8 cellular contexts compared by ENCODE assay signal in the genomic region with DNA sequence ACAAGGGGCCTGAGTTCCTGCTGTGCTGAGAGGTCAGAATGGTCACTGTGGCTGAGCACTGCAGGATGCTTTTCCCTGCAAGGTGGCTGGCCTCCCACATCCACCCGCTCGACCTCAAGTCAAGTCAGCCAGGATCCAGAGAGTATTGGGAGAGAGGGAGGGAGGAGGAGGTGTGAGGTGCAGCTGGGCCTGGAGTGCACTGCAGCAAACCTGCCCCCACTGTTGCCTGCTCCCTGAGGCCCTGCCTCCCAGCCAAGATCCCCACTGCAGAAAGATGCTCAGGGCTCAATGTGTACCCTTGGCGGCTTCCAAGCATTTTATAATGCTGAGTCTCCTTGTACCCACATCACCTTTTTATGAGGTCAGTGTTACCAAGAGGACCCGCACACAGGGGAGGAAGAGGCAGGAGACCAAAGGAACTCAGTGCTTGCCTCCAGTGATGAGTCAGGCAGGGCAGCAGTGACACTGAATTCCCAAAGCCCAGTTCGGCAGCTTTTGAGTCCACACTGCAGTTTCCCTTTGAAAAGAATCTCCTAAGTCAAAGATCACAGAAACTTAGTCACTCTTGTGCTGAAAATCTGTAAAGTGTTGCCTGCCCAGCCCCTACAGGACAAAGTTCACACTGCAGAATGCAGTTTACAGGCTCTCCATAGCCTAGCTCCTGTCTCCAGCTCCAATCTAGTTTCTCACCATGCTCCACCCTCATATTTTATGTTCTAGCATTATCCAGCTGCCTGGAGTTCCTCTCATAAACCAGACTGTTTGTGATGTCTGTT. TPM values are rescaled to one million over a fixed set of nuclear protein-coding genes. Genes with fewer than 3 reads are reported as not detected.
A peak's percentile ranks its signal among the peaks of the same experiment; 100 is the strongest.
DNase-seq lines count a peak whose midpoint lies in the region; ATAC-seq and TF ChIP-seq lines count a peak whose summit lies in the region.

No MANE protein-coding gene starts in this region.

- DNase-seq in AG09309 (ENCODE audit: low read depth) (no peak), GM23338 (ENCODE audit: low spot score) (peak; percentile 57), epithelial cell of prostate (ENCODE audit: low read depth, low spot score) (no peak), renal cortical epithelial cell (ENCODE audit: low read depth) (peak; percentile 94), H4 (ENCODE audit: low spot score) (no peak)
- peak; percentile 45 for DNase-seq in T-helper 2 cell treated with Interferon-gamma antibody and Interleukin-4, amounts not matched to agents 5 μg/mL and 100 μg/mL, for 36 hours (ENCODE audit: low spot score)

- peaks cover 4% of the 10 kb centered on the region; the same call in 1 of the 2 replicates for H3F3A ChIP-seq in GM23338 (replicated peaks; ENCODE audit: low read depth)

- H3K27me3 ChIP-seq in GM23338 (ENCODE audit: insufficient read depth) = peaks cover 36% of the 10 kb centered on the region

- no peaks in the 10 kb centered on the region for H3K9me3 Mint-ChIP-seq in GM23338
- no peaks in the 10 kb centered on the region for H3K9me3 Mint-ChIP-seq in T-helper 2 cell treated with Interferon-gamma antibody and Interleukin-4, amounts not matched to agents 5 μg/mL and 100 μg/mL, for 36 hours

- H3K4me3 ChIP-seq in AG09309 (ENCODE audit: control insufficient read depth, low read depth, low read length) = no peak overlapping the region
- H3K4me3 ChIP-seq in GM23338 = no peak overlapping the region

- H3K27ac Mint-ChIP-seq in GM23338 = no peak overlapping the region
- peak overlapping the region; percentile 42 for H3K27ac Mint-ChIP-seq in T-helper 2 cell treated with Interferon-gamma antibody and Interleukin-4, amounts not matched to agents 5 μg/mL and 100 μg/mL, for 36 hours

- peaks cover 39% of the 10 kb centered on the region for H3K4me1 Mint-ChIP-seq in GM23338
- peaks cover 60% of the 10 kb centered on the region for H3K4me1 Mint-ChIP-seq in T-helper 2 cell treated with Interferon-gamma antibody and Interleukin-4, amounts not matched to agents 5 μg/mL and 100 μg/mL, for 36 hours (ENCODE audit: low read depth)

- no peak overlapping the region for H2AFZ ChIP-seq in GM23338

- H3K4me2 ChIP-seq in GM23338 = no peak overlapping the region

- peak; percentile 8; the same call in 2 of the 3 replicates for ATAC-seq in GM23338
- no peak for ATAC-seq in HG03045 (IDR thresholded peaks at IDR 0.05; ENCODE audit: unreplicated experiment)
- ATAC-seq in GM18870 (IDR thresholded peaks at IDR 0.05; ENCODE audit: unreplicated experiment) = no peak

- peak overlapping the region; percentile 13; the same call in 1 of the 3 replicates for H3K4me3 Mint-ChIP-seq in GM23338
- peak overlapping the region; percentile 50 for H3K4me3 Mint-ChIP-seq in T-helper 2 cell treated with Interferon-gamma antibody and Interleukin-4, amounts not matched to agents 5 μg/mL and 100 μg/mL, for 36 hours

- H3K27ac ChIP-seq in GM23338 (ENCODE audit: low read depth) (no peak overlapping the region), epithelial cell of prostate (peak overlapping the region; percentile 24)

- H3K79me2 ChIP-seq in GM23338 (replicated peaks; ENCODE audit: insufficient read depth) = no peaks in the 10 kb centered on the region

- H3K36me3 Mint-ChIP-seq in GM23338 (ENCODE audit: low read depth) = no peaks in the 10 kb centered on the region; the same call in 2 of the 3 replicates
- peaks cover 19% of the 10 kb centered on the region for H3K36me3 Mint-ChIP-seq in T-helper 2 cell treated with Interferon-gamma antibody and Interleukin-4, amounts not matched to agents 5 μg/mL and 100 μg/mL, for 36 hours (ENCODE audit: low read depth)

- no peaks in the 10 kb centered on the region for H3K9me2 ChIP-seq in GM23338 (ENCODE audit: insufficient read depth)

- H3K36me3 ChIP-seq in GM23338 (ENCODE audit: insufficient read depth) = no peaks in the 10 kb centered on the region

- H4K20me1 ChIP-seq in GM23338 (replicated peaks; ENCODE audit: insufficient read depth) = no peaks in the 10 kb centered on the region; the same call in 1 of the 2 replicates

- TF ChIP-seq CTCF in AG09309 (IDR thresholded peaks at IDR 0.05; ENCODE audit: control insufficient read depth, insufficient read depth, low read depth, low read length, missing control alignments) = peak; percentile 58
- TF ChIP-seq CTCF in GM23338 (conservative IDR thresholded peaks at IDR 0.05; ENCODE audit: low read depth in 2 of 2) = peak; percentile 40 to 54

- peaks cover 20% of the 10 kb centered on the region for H3K27me3 Mint-ChIP-seq in GM23338 (ENCODE audit: insufficient read depth, low read depth, poor library complexity)
- H3K27me3 Mint-ChIP-seq in T-helper 2 cell treated with Interferon-gamma antibody and Interleukin-4, amounts not matched to agents 5 μg/mL and 100 μg/mL, for 36 hours (ENCODE audit: low read depth) = no peaks in the 10 kb centered on the region

- peaks cover 20% of the 10 kb centered on the region for H3K4me1 ChIP-seq in GM23338 (ENCODE audit: insufficient read depth)

TF ChIP-seq in GM23338, 12 proteins besides CTCF, POLR2A, EP300 and RAD21:
- TF ChIP-seq JUNB (IDR thresholded peaks at IDR 0.05; ENCODE audit: unreplicated experiment) (no peak), STAT1 (IDR thresholded peaks at IDR 0.05; ENCODE audit: unreplicated experiment) (no peak), CREB1 (CRISPR knock-in tag; IDR thresholded peaks at IDR 0.05; ENCODE audit: low read depth) (no peak), ETS1 (IDR thresholded peaks at IDR 0.05) (no peak), ZNF331 (CRISPR knock-in tag; IDR thresholded peaks at IDR 0.05; ENCODE audit: low read depth) (no peak), EZH2phosphoT487 (IDR thresholded peaks at IDR 0.05; ENCODE audit: unreplicated experiment) (no peak), EZH2 (IDR thresholded peaks at IDR 0.05; ENCODE audit: low read depth, unreplicated experiment) (no peak), ZNF114 (CRISPR knock-in tag; IDR thresholded peaks at IDR 0.05) (no peak)
- TF ChIP-seq, protein P1, sequence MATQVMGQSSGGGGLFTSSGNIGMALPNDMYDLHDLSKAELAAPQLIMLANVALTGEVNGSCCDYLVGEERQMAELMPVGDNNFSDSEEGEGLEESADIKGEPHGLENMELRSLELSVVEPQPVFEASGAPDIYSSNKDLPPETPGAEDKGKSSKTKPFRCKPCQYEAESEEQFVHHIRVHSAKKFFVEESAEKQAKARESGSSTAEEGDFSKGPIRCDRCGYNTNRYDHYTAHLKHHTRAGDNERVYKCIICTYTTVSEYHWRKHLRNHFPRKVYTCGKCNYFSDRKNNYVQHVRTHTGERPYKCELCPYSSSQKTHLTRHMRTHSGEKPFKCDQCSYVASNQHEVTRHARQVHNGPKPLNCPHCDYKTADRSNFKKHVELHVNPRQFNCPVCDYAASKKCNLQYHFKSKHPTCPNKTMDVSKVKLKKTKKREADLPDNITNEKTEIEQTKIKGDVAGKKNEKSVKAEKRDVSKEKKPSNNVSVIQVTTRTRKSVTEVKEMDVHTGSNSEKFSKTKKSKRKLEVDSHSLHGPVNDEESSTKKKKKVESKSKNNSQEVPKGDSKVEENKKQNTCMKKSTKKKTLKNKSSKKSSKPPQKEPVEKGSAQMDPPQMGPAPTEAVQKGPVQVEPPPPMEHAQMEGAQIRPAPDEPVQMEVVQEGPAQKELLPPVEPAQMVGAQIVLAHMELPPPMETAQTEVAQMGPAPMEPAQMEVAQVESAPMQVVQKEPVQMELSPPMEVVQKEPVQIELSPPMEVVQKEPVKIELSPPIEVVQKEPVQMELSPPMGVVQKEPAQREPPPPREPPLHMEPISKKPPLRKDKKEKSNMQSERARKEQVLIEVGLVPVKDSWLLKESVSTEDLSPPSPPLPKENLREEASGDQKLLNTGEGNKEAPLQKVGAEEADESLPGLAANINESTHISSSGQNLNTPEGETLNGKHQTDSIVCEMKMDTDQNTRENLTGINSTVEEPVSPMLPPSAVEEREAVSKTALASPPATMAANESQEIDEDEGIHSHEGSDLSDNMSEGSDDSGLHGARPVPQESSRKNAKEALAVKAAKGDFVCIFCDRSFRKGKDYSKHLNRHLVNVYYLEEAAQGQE (IDR thresholded peaks at IDR 0.05; ENCODE audit: unreplicated experiment) = no peak

RNA-seq across cellular contexts. Expression of gene ENDOD1, which starts 3.1 kb away (rescaled TPM):
- 4.0 and 4.4 TPM in 2 replicates for total RNA-seq in GM23338 (2014; rRNA removed; shearing (Covaris generic))
- 0.76 and 1.1 TPM in 2 replicates for polyA plus RNA-seq in GM23338 (2016; fragmentation: Nextera tagmentation; extraction: Ambion mirVana)
- total RNA-seq in renal cortical epithelial cell = 47.9 and 51.4 TPM in 2 replicates
- total RNA-seq in H4 (2014; rRNA removed; shearing (Covaris generic)) = 3.6 and 4.0 TPM in 2 replicates

RNA-seq across cellular contexts. Expression of gene SRSF8, which starts 26.0 kb away (rescaled TPM):
- total RNA-seq in GM23338 (2014; rRNA removed; shearing (Covaris generic)) = 11.0 and 12.6 TPM in 2 replicates
- 18.2 and 19.9 TPM in 2 replicates for polyA plus RNA-seq in GM23338 (2016; fragmentation: Nextera tagmentation; extraction: Ambion mirVana)
- 11.8 and 34.4 TPM in 2 replicates for total RNA-seq in renal cortical epithelial cell
- 8.0 and 24.2 TPM in 2 replicates for total RNA-seq in H4 (2014; rRNA removed; shearing (Covaris generic))

RNA-seq across cellular contexts. Expression of gene KDM4F, which starts 43.5 kb away (rescaled TPM):
- total RNA-seq in GM23338 (2014; rRNA removed; shearing (Covaris generic)) = not detected in 2 replicates
- not detected in 2 replicates for polyA plus RNA-seq in GM23338 (2016; fragmentation: Nextera tagmentation; extraction: Ambion mirVana)
- not detected in 2 replicates for total RNA-seq in renal cortical epithelial cell
- total RNA-seq in H4 (2014; rRNA removed; shearing (Covaris generic)) = not detected in 2 replicates

Comparison
In these comparisons a context has a peak if more than half of its experiments do, and no peak if none do; other contexts are left out.
1. DNase-seq: peak in GM23338 (single experiment), T-helper 2 cell treated with Interferon-gamma antibody and Interleukin-4, amounts not matched to agents 5 μg/mL and 100 μg/mL, for 36 hours (single experiment) and renal cortical epithelial cell (single experiment); none in AG09309 (single experiment), epithelial cell of prostate (single experiment) and H4 (single experiment).